13 cellular contexts compared by ENCODE assay signal in the genomic region with DNA sequence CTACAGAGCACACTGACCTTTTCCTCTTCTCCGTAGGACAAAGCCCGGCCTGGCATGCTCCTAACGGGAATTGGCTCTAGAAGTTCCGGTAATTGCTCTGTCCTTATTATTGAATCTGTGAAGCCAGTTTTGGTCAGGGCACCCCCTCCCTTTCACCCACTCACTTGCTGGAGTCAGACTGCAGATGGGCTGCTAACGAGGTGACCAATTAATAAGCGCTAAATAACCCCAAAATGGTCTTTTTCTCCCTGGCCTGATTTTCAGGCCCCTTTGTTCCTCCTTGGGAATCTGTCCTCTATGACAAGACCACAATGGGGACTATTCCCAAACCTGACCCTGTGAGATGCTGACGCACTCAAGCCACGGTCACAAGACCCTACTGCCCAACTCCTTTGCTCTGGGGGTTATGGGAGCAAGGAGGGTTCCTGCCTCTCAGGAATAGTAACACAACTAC.
A peak's percentile ranks its signal among the peaks of the same experiment; 100 is the strongest.
DNase-seq lines count a peak whose midpoint lies in the region; ATAC-seq lines count a peak whose summit lies in the region.
"Had no signal": no experiment of that assay in that cellular context is flagged by ENCODE, and none has a peak within 500 bp of the region (broad histone marks: within the 10 kb centered on the region; RNA-seq: fewer than 3 reads in every experiment).

No MANE protein-coding gene starts in this region.

- peak; percentile 10 for DNase-seq in cerebellum (ENCODE audit: low spot score)
- DNase-seq in hypothalamus (lab: John Stamatoyannopoulos, UW) = peak in 26 of 51 donors; percentile 7 to 74 (median 38)
- peak; percentile 26 for DNase-seq in neuronal stem cell (ENCODE audit: low spot score)
- DNase-seq in activated CD8-positive, alpha-beta memory T cell treated with anti-CD3 and anti-CD28 coated beads, Interleukin-2, amount 50 U/mL, for 48 hours = no peak
- DNase-seq in glomerular visceral epithelial cell (ENCODE audit: extremely low spot score) = no peak
- no peak for DNase-seq in amniotic stem cell (lab: John Stamatoyannopoulos, UW)
- DNase-seq: Caco-2; CD4-positive, CD25-positive, alpha-beta regulatory T cell; DMS153; NCI-H1417 treated with DMSO at 0.1 percent for 48 hours; NCI-H2029; NCI-H510A had no signal

- H2AFZ ChIP-seq in neuronal stem cell (ENCODE audit: low read length) = peak overlapping the region; percentile 24

- no peak for ATAC-seq in GM18511 (IDR thresholded peaks at IDR 0.05; ENCODE audit: unreplicated experiment)

- H2BK12ac ChIP-seq in neuronal stem cell (ENCODE audit: low read length) = peak overlapping the region; percentile 2

- no peak overlapping the region for H3K4me2 ChIP-seq in neuronal stem cell (ENCODE audit: insufficient read depth, low read length, poor library complexity, severe bottlenecking)

- H3K14ac ChIP-seq in neuronal stem cell (ENCODE audit: low read length) = no peak overlapping the region

- no peaks in the 10 kb centered on the region for H3K27me3 ChIP-seq in neuronal stem cell (ENCODE audit: control insufficient read depth in 3 of 3, insufficient read depth in 3 of 3, low read depth in 1 of 3, low read length in 3 of 3)

- no peak overlapping the region for H3K4ac ChIP-seq in neuronal stem cell (ENCODE audit: low read length)

- H3K23ac ChIP-seq in neuronal stem cell (ENCODE audit: low read depth, low read length, poor library complexity) = no peak overlapping the region

- no peaks in the 10 kb centered on the region for H3K79me1 ChIP-seq in neuronal stem cell (ENCODE audit: low read depth, low read length)

- H2BK5ac ChIP-seq in neuronal stem cell (ENCODE audit: low read length) = no peak overlapping the region

- no peak overlapping the region for H4K91ac ChIP-seq in neuronal stem cell (ENCODE audit: low read depth, low read length, poor library complexity)

- H3K18ac ChIP-seq in neuronal stem cell (ENCODE audit: low read length) = no peak overlapping the region

- no peak overlapping the region for H4K8ac ChIP-seq in neuronal stem cell (ENCODE audit: low read depth, low read length)

- WGBS in neuronal stem cell (ENCODE audit: extremely low coverage in 2 of 2, insufficient read length in 2 of 2, insufficient replicate concordance in 1 of 2), 2 donors = no CpG with 5 or more reads among the region's 8 CpGs

- H3K36me3 ChIP-seq in neuronal stem cell (replicated peaks in 1 of 2; ENCODE audit: control insufficient read depth in 2 of 2, insufficient read depth in 2 of 2, low read length in 2 of 2) = no peaks in the 10 kb centered on the region

- no peak overlapping the region for H2AK5ac ChIP-seq in neuronal stem cell (ENCODE audit: low read depth, low read length)

- peak overlapping the region; percentile 86 for H3K27ac ChIP-seq in neuronal stem cell (replicated peaks; ENCODE audit: low read length)

- no peak overlapping the region for H3K9ac ChIP-seq in neuronal stem cell (ENCODE audit: low read depth, low read length, poor library complexity)

- peaks cover 6 to 8% of the 10 kb centered on the region in 2 donors for H3K9me3 ChIP-seq in neuronal stem cell (replicated peaks in 1 of 2; ENCODE audit: control insufficient read depth in 2 of 2, insufficient read depth in 1 of 2, low read depth in 1 of 2, low read length in 2 of 2)
- H3K9me3 ChIP-seq: Caco-2 had no signal

- H2BK15ac ChIP-seq in neuronal stem cell (ENCODE audit: low read length) = no peak overlapping the region

- peaks cover 0 to 13% of the 10 kb centered on the region in 2 donors for H3K4me1 ChIP-seq in neuronal stem cell (ENCODE audit: control insufficient read depth in 2 of 2, insufficient read depth in 1 of 2, low read depth in 1 of 2, low read length in 2 of 2)
- H3K4me1 ChIP-seq: Caco-2 had no signal

- no peak overlapping the region for H3K4me3 ChIP-seq in neuronal stem cell (ENCODE audit: low read length in 2 of 2)

- H2BK120ac ChIP-seq in neuronal stem cell (ENCODE audit: low read depth, low read length) = no peak overlapping the region

Comparison
In these comparisons a context has a peak if more than half of its experiments do, and no peak if none do; other contexts are left out.
1. DNase-seq: peak in cerebellum (single experiment), hypothalamus (26 of 51) and neuronal stem cell (single experiment); none in activated CD8-positive, alpha-beta memory T cell treated with anti-CD3 and anti-CD28 coated beads, Interleukin-2, amount 50 U/mL, for 48 hours (single experiment), glomerular visceral epithelial cell (single experiment) and amniotic stem cell (single experiment).